1 cellular context compared by ENCODE assay signal in the genomic region with DNA sequence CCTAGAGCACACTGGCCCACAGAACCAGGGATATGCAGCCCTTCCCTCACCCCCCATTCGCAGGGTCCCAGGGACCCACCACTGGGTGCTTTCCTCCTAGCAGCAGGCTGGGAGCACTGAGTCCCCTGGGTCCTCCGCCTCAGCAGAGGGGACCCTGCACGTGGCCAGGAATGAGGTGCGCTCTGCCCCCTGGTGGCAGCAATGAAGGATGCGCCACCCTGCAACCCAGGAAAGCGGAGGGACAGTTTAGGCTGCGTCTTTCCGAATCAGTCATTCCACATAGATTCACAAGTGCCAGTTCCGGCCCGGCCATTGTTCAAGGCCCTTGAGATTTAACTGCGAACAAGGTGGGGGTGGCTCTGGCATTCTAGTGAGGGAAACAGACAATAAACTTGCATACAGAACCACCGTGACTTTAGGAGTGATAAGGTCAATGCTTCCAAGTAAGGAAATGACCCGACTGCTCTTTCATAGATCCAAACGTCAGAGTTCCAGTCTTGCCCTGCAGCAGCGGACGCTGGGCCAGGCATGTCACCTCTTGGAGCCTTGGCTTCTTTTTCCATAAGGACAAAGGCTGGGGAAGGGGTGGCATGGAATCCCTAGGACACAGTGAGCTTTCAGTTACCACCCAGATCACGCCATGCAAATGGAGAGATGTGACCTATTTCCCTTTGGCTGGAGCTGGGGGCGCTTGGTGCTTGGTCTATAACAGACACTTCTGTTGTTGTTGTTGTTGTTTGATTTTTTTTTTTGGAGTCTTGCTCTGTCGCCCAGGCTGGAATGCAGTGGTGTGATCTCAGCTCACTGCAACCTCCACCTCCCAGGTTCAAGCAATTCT.
A peak's percentile ranks its signal among the peaks of the same experiment; 100 is the strongest.
TF ChIP-seq lines count a peak whose summit lies in the region.

No MANE protein-coding gene starts in this region.

TF ChIP-seq in GM12878, 131 proteins besides CTCF, POLR2A, EP300 and RAD21 (continued from another document and continues in another):
- TF ChIP-seq RB1 (IDR thresholded peaks at IDR 0.05; ENCODE audit: borderline replicate concordance) (no peak), SMAD1 (IDR thresholded peaks at IDR 0.05; ENCODE audit: low read depth, partially characterized antibody) (no peak), MTA3 (IDR thresholded peaks at IDR 0.05; ENCODE audit: borderline replicate concordance, low read length) (no peak), MEF2A (IDR thresholded peaks at IDR 0.05; ENCODE audit: insufficient read depth, low read depth, low read length) (no peak), ZNF384 (IDR thresholded peaks at IDR 0.05; ENCODE audit: borderline replicate concordance, low read depth, low read length) (no peak), SP1 (IDR thresholded peaks at IDR 0.05; ENCODE audit: low read depth, low read length) (no peak), ZZZ3 (IDR thresholded peaks at IDR 0.05; ENCODE audit: control insufficient read depth, insufficient read length, low read depth) (no peak), EGR1 (IDR thresholded peaks at IDR 0.05; ENCODE audit: borderline replicate concordance in 1 of 2, low read depth in 2 of 2, low read length in 2 of 2) (no peak), ATF7 (IDR thresholded peaks at IDR 0.05; ENCODE audit: low read depth) (no peak), SUPT20H (IDR thresholded peaks at IDR 0.05; ENCODE audit: borderline replicate concordance, control insufficient read depth, low read depth, low read length) (no peak), WRNIP1 (IDR thresholded peaks at IDR 0.05; ENCODE audit: borderline replicate concordance, low read depth, low read length) (no peak), SIN3A (IDR thresholded peaks at IDR 0.05; ENCODE audit: low read depth, low read length) (no peak), NR2F1 (conservative IDR thresholded peaks at IDR 0.05) (peak; percentile 18; the same call in 1 of the 2 replicates), EED (IDR thresholded peaks at IDR 0.05; ENCODE audit: low read depth) (0 out of 2 replicates have a peak, but pooled peaks have one; percentile 15), POLR2AphosphoS2 (IDR thresholded peaks at IDR 0.05; ENCODE audit: low read depth, low read length) (no peak), MTA2 (IDR thresholded peaks at IDR 0.05; ENCODE audit: low read depth) (no peak), SPI1 (IDR thresholded peaks at IDR 0.05; ENCODE audit: borderline replicate concordance, insufficient read depth, low read depth, low read length) (no peak; the same call in 1 of the 2 replicates), STAT3 (IDR thresholded peaks at IDR 0.05; ENCODE audit: low read depth, low read length) (no peak), JUNB (IDR thresholded peaks at IDR 0.05) (no peak), NFIC (IDR thresholded peaks at IDR 0.05; ENCODE audit: low read depth, low read length) (no peak), TCF7 (IDR thresholded peaks at IDR 0.05; ENCODE audit: borderline replicate concordance) (no peak), SUZ12 (IDR thresholded peaks at IDR 0.05; ENCODE audit: unreplicated experiment) (no peak), NR2C1 (IDR thresholded peaks at IDR 0.05) (no peak), ZNF207 (IDR thresholded peaks at IDR 0.05; ENCODE audit: borderline replicate concordance) (peak; percentile 53; the same call in 1 of the 2 replicates), MYC (IDR thresholded peaks at IDR 0.05; ENCODE audit: insufficient read depth, insufficient read length, insufficient replicate concordance, low read length, severe bottlenecking) (no peak)
- TF ChIP-seq, protein P1, sequence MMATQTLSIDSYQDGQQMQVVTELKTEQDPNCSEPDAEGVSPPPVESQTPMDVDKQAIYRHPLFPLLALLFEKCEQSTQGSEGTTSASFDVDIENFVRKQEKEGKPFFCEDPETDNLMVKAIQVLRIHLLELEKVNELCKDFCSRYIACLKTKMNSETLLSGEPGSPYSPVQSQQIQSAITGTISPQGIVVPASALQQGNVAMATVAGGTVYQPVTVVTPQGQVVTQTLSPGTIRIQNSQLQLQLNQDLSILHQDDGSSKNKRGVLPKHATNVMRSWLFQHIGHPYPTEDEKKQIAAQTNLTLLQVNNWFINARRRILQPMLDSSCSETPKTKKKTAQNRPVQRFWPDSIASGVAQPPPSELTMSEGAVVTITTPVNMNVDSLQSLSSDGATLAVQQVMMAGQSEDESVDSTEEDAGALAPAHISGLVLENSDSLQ (IDR thresholded peaks at IDR 0.05) = 0 out of 2 replicates have a peak, but pooled peaks have one; percentile 10
- TF ChIP-seq, protein P2, sequence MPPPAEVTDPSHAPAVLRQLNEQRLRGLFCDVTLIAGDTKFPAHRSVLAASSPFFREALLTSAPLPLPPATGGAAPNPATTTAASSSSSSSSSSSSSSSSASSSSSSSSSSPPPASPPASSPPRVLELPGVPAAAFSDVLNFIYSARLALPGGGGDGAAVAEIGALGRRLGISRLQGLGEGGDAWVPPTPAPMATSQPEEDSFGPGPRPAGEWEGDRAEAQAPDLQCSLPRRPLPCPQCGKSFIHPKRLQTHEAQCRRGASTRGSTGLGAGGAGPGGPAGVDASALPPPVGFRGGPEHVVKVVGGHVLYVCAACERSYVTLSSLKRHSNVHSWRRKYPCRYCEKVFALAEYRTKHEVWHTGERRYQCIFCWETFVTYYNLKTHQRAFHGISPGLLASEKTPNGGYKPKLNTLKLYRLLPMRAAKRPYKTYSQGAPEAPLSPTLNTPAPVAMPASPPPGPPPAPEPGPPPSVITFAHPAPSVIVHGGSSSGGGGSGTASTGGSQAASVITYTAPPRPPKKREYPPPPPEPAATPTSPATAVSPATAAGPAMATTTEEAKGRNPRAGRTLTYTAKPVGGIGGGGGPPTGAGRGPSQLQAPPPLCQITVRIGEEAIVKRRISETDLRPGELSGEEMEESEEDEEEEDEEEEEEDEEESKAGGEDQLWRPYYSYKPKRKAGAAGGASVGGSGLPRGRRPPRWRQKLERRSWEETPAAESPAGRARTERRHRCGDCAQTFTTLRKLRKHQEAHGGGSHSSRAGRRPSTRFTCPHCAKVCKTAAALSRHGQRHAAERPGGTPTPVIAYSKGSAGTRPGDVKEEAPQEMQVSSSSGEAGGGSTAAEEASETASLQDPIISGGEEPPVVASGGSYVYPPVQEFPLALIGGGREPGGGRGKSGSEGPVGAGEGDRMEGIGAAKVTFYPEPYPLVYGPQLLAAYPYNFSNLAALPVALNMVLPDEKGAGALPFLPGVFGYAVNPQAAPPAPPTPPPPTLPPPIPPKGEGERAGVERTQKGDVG (CRISPR knock-in tag; IDR thresholded peaks at IDR 0.05) = no peak
- TF ChIP-seq, protein P3, sequence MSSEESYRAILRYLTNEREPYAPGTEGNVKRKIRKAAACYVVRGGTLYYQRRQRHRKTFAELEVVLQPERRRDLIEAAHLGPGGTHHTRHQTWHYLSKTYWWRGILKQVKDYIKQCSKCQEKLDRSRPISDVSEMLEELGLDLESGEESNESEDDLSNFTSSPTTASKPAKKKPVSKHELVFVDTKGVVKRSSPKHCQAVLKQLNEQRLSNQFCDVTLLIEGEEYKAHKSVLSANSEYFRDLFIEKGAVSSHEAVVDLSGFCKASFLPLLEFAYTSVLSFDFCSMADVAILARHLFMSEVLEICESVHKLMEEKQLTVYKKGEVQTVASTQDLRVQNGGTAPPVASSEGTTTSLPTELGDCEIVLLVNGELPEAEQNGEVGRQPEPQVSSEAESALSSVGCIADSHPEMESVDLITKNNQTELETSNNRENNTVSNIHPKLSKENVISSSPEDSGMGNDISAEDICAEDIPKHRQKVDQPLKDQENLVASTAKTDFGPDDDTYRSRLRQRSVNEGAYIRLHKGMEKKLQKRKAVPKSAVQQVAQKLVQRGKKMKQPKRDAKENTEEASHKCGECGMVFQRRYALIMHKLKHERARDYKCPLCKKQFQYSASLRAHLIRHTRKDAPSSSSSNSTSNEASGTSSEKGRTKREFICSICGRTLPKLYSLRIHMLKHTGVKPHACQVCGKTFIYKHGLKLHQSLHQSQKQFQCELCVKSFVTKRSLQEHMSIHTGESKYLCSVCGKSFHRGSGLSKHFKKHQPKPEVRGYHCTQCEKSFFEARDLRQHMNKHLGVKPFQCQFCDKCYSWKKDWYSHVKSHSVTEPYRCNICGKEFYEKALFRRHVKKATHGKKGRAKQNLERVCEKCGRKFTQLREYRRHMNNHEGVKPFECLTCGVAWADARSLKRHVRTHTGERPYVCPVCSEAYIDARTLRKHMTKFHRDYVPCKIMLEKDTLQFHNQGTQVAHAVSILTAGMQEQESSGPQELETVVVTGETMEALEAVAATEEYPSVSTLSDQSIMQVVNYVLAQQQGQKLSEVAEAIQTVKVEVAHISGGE (CRISPR knock-in tag; IDR thresholded peaks at IDR 0.05) = no peak
- TF ChIP-seq, protein P4, sequence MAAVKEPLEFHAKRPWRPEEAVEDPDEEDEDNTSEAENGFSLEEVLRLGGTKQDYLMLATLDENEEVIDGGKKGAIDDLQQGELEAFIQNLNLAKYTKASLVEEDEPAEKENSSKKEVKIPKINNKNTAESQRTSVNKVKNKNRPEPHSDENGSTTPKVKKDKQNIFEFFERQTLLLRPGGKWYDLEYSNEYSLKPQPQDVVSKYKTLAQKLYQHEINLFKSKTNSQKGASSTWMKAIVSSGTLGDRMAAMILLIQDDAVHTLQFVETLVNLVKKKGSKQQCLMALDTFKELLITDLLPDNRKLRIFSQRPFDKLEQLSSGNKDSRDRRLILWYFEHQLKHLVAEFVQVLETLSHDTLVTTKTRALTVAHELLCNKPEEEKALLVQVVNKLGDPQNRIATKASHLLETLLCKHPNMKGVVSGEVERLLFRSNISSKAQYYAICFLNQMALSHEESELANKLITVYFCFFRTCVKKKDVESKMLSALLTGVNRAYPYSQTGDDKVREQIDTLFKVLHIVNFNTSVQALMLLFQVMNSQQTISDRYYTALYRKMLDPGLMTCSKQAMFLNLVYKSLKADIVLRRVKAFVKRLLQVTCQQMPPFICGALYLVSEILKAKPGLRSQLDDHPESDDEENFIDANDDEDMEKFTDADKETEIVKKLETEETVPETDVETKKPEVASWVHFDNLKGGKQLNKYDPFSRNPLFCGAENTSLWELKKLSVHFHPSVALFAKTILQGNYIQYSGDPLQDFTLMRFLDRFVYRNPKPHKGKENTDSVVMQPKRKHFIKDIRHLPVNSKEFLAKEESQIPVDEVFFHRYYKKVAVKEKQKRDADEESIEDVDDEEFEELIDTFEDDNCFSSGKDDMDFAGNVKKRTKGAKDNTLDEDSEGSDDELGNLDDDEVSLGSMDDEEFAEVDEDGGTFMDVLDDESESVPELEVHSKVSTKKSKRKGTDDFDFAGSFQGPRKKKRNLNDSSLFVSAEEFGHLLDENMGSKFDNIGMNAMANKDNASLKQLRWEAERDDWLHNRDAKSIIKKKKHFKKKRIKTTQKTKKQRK (IDR thresholded peaks at IDR 0.05; ENCODE audit: low read depth, low read length) = no peak
- TF ChIP-seq, protein P5, sequence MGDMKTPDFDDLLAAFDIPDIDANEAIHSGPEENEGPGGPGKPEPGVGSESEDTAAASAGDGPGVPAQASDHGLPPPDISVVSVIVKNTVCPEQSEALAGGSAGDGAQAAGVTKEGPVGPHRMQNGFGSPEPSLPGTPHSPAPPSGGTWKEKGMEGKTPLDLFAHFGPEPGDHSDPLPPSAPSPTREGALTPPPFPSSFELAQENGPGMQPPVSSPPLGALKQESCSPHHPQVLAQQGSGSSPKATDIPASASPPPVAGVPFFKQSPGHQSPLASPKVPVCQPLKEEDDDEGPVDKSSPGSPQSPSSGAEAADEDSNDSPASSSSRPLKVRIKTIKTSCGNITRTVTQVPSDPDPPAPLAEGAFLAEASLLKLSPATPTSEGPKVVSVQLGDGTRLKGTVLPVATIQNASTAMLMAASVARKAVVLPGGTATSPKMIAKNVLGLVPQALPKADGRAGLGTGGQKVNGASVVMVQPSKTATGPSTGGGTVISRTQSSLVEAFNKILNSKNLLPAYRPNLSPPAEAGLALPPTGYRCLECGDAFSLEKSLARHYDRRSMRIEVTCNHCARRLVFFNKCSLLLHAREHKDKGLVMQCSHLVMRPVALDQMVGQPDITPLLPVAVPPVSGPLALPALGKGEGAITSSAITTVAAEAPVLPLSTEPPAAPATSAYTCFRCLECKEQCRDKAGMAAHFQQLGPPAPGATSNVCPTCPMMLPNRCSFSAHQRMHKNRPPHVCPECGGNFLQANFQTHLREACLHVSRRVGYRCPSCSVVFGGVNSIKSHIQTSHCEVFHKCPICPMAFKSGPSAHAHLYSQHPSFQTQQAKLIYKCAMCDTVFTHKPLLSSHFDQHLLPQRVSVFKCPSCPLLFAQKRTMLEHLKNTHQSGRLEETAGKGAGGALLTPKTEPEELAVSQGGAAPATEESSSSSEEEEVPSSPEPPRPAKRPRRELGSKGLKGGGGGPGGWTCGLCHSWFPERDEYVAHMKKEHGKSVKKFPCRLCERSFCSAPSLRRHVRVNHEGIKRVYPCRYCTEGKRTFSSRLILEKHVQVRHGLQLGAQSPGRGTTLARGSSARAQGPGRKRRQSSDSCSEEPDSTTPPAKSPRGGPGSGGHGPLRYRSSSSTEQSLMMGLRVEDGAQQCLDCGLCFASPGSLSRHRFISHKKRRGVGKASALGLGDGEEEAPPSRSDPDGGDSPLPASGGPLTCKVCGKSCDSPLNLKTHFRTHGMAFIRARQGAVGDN (IDR thresholded peaks at IDR 0.05) = no peak
- TF ChIP-seq, protein P6, sequence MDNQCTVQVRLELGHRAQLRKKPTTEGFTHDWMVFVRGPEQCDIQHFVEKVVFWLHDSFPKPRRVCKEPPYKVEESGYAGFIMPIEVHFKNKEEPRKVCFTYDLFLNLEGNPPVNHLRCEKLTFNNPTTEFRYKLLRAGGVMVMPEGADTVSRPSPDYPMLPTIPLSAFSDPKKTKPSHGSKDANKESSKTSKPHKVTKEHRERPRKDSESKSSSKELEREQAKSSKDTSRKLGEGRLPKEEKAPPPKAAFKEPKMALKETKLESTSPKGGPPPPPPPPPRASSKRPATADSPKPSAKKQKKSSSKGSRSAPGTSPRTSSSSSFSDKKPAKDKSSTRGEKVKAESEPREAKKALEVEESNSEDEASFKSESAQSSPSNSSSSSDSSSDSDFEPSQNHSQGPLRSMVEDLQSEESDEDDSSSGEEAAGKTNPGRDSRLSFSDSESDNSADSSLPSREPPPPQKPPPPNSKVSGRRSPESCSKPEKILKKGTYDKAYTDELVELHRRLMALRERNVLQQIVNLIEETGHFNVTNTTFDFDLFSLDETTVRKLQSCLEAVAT (IDR thresholded peaks at IDR 0.05) = 0 out of 2 replicates have a peak, but pooled peaks have one; percentile 23
- TF ChIP-seq, protein P7, sequence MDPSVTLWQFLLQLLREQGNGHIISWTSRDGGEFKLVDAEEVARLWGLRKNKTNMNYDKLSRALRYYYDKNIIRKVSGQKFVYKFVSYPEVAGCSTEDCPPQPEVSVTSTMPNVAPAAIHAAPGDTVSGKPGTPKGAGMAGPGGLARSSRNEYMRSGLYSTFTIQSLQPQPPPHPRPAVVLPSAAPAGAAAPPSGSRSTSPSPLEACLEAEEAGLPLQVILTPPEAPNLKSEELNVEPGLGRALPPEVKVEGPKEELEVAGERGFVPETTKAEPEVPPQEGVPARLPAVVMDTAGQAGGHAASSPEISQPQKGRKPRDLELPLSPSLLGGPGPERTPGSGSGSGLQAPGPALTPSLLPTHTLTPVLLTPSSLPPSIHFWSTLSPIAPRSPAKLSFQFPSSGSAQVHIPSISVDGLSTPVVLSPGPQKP (IDR thresholded peaks at IDR 0.05; ENCODE audit: low read depth, low read length) = no peak
- TF ChIP-seq, protein P8, sequence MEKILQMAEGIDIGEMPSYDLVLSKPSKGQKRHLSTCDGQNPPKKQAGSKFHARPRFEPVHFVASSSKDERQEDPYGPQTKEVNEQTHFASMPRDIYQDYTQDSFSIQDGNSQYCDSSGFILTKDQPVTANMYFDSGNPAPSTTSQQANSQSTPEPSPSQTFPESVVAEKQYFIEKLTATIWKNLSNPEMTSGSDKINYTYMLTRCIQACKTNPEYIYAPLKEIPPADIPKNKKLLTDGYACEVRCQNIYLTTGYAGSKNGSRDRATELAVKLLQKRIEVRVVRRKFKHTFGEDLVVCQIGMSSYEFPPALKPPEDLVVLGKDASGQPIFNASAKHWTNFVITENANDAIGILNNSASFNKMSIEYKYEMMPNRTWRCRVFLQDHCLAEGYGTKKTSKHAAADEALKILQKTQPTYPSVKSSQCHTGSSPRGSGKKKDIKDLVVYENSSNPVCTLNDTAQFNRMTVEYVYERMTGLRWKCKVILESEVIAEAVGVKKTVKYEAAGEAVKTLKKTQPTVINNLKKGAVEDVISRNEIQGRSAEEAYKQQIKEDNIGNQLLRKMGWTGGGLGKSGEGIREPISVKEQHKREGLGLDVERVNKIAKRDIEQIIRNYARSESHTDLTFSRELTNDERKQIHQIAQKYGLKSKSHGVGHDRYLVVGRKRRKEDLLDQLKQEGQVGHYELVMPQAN (conservative IDR thresholded peaks at IDR 0.05) = 0 out of 2 replicates have a peak, but pooled peaks have one; percentile 25
